8 cellular contexts compared by ENCODE assay signal in genomic region chrX:103630171-103630511, GRCh38. TPM values are rescaled to one million over a fixed set of nuclear protein-coding genes. Genes with fewer than 3 reads are reported as not detected.
DNase-seq lines count a peak whose midpoint lies in the region; ATAC-seq and TF ChIP-seq lines count a peak whose summit lies in the region.

No MANE protein-coding gene starts in this region.

- H3K4me3 ChIP-seq in fibroblast of villous mesenchyme (ENCODE audit: low read depth, low read length): peak overlapping the region; percentile 69
- H3K4me3 ChIP-seq in skeletal muscle cell (ENCODE audit: low read depth, low read length): peak overlapping the region; percentile 63

- H3K27ac Mint-ChIP-seq in T-helper 17 cell: no peak overlapping the region

- peaks cover 13% of the 10 kb centered on the region for H3K4me1 Mint-ChIP-seq in T-helper 17 cell

- DNase-seq in T-helper 17 cell (no peak), fibroblast of villous mesenchyme (ENCODE audit: low read depth) (no peak), skeletal muscle cell (ENCODE audit: low read depth) (no peak), SK-N-DZ (ENCODE audit: low spot score) (no peak), OCI-M2 (lab: John Stamatoyannopoulos, UW; ENCODE audit: unreplicated experiment) (no peak)
- DNase-seq in stimulated activated CD8-positive, alpha-beta memory T cell treated with anti-CD3 and anti-CD28 coated beads, Interleukin-4, amount 100 ng/mL, for 48 hours: no peak

- no peaks in the 10 kb centered on the region for H3K9me3 ChIP-seq in T-helper 17 cell (ENCODE audit: control insufficient read depth, low read length, poor library complexity, severe bottlenecking)

- ATAC-seq in GM19395 (IDR thresholded peaks at IDR 0.05; ENCODE audit: unreplicated experiment) (peak; percentile 5), T-helper 17 cell (no peak), GM21717 (IDR thresholded peaks at IDR 0.05; ENCODE audit: unreplicated experiment) (no peak)

- no peak for TF ChIP-seq CTCF in fibroblast of villous mesenchyme (IDR thresholded peaks at IDR 0.05; ENCODE audit: insufficient read depth, low read depth, low read length)

- H3K36me3 Mint-ChIP-seq in T-helper 17 cell (ENCODE audit: low read depth): no peaks in the 10 kb centered on the region

- H3K27me3 Mint-ChIP-seq in T-helper 17 cell: no peaks in the 10 kb centered on the region

- H3K4me3 Mint-ChIP-seq in T-helper 17 cell: peak overlapping the region; percentile 91

RNA-seq across cellular contexts. Expression of gene TCEAL1, which starts 1.4 kb away (rescaled TPM):
- total RNA-seq in T-helper 17 cell (1 to 10 TPM; 3.7 to 4.7 TPM), fibroblast of villous mesenchyme (30.9 and 44.5 TPM in 2 replicates)
- polyA plus RNA-seq in SK-N-DZ (2014; cell fraction: cytosol; rRNA removed): 48.9 and 57.5 TPM in 2 replicates
- 60.0 and 69.5 TPM in 2 replicates for polyA plus RNA-seq in SK-N-DZ (2014; cell fraction: nucleus; rRNA removed)

RNA-seq across cellular contexts. Expression of gene TCEAL3, which starts 22.4 kb away (rescaled TPM):
- 1 to 10 TPM; 5.2 to 7.6 TPM for total RNA-seq in T-helper 17 cell
- 10.6 and 19.4 TPM in 2 replicates for total RNA-seq in fibroblast of villous mesenchyme
- 5.5 and 10.6 TPM in 2 replicates for polyA plus RNA-seq in SK-N-DZ (2014; cell fraction: cytosol; rRNA removed)
- polyA plus RNA-seq in SK-N-DZ (2014; cell fraction: nucleus; rRNA removed): 1.2 and 5.8 TPM in 2 replicates

RNA-seq across cellular contexts. Expression of gene TCEAL4, which starts 44.8 kb away (rescaled TPM):
- 10 to 100 TPM in 1 of 2 donors, 1 to 10 TPM in 1; 6.6 to 11.9 TPM for total RNA-seq in T-helper 17 cell
- total RNA-seq in fibroblast of villous mesenchyme: 41.6 and 45.3 TPM in 2 replicates
- polyA plus RNA-seq in SK-N-DZ (2014; cell fraction: cytosol; rRNA removed): 35.8 and 46.2 TPM in 2 replicates
- polyA plus RNA-seq in SK-N-DZ (2014; cell fraction: nucleus; rRNA removed): 20.5 and 22.0 TPM in 2 replicates

RNA-seq across cellular contexts. Expression of gene MORF4L2, which starts 56.4 kb away (rescaled TPM):
- total RNA-seq in T-helper 17 cell (100 to 1,000 TPM; 176 to 192 TPM), fibroblast of villous mesenchyme (933 and 1,365 TPM in 2 replicates)
- 893 and 1,065 TPM in 2 replicates for polyA plus RNA-seq in SK-N-DZ (2014; cell fraction: cytosol; rRNA removed)
- 519 and 539 TPM in 2 replicates for polyA plus RNA-seq in SK-N-DZ (2014; cell fraction: nucleus; rRNA removed)
